ENCODE assay signal across 22 cellular contexts in the genomic region with DNA sequence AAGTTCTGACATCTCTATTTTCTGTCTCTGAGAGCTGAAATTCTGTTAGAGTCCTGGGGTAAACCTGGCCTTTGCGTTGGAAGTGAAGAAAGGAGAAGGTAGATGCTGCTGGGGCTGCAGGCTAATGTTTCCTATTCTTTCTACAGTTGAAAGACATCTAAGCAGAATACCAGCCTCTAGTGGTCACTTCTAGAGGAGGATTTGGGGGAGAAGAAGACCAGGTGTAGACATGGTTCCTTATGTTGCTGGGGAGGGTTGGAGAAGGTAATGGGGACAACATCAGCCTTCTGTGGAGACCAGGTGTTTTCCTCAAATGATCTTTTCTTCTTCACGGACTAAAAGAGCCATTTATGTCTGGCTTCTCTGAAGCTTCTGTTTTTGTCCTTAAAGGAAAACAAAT.
DNase-seq lines count a peak whose midpoint lies in the region; ATAC-seq and TF ChIP-seq lines count a peak whose summit lies in the region.
"Had no signal": no experiment of that assay in that cellular context is flagged by ENCODE, and none has a peak within 500 bp of the region (broad histone marks: within the 10 kb centered on the region; RNA-seq: fewer than 3 reads in every experiment).

No MANE protein-coding gene starts in this region.

- peak; percentile 46 for ATAC-seq in Right ventricle myocardium inferior
- no peak for ATAC-seq in left cardiac atrium
- no peak for ATAC-seq in GM21367 (IDR thresholded peaks at IDR 0.05; ENCODE audit: unreplicated experiment)
- ATAC-seq: activated CD8-positive, alpha-beta memory T cell treated with anti-CD3 and anti-CD28 coated beads, Interleukin-2, amount 10 ng/mL, durations not matched to agents 7 days and 5 days; esophagus mucosa; heart right ventricle; K562 had no signal

- peaks cover 0 to 6% (median 0%) of the 10 kb centered on the region in 5 experiments for H3K9me3 Mint-ChIP-seq in brain
- H3K9me3 Mint-ChIP-seq in activated T-cell treated with anti-CD3 and anti-CD28 coated beads, Interleukin-2, amount 50 U/mL, for 24 hours, result no peaks in the 10 kb centered on the region
- H3K9me3 Mint-ChIP-seq: activated naive CD8-positive, alpha-beta T cell treated with anti-CD3 and anti-CD28 coated beads, Interleukin-2, amount 10 ng/mL, durations not matched to agents 7 days and 5 days had no signal

- DNase-seq in Right ventricle myocardium inferior (ENCODE audit: missing footprints) (no peak), left cardiac atrium (no peak), NCI-H69 (lab: John Stamatoyannopoulos, UW) (peak; percentile 34), medulla oblongata (ENCODE audit: extremely low spot score) (no peak), erythroblast (lab: John Stamatoyannopoulos, UW) (no peak)
- DNase-seq in activated T-cell treated with anti-CD3 and anti-CD28 coated beads, Interleukin-2, amount 50 U/mL, for 24 hours, result no peak
- DNase-seq: activated CD4-positive, alpha-beta T cell treated with anti-CD3 and anti-CD28 coated beads, Interleukin-2, amount 50 U/mL, for 4 hours; activated CD8-positive, alpha-beta memory T cell treated with anti-CD3 and anti-CD28 coated beads, Interleukin-2, amount 10 ng/mL, durations not matched to agents 7 days and 5 days; activated gamma-delta T cell treated with Interleukin-2 at 50 U/mL for 16 hours; activated naive CD8-positive, alpha-beta T cell treated with anti-CD3 and anti-CD28 coated beads, Interleukin-2, amount 10 ng/mL, durations not matched to agents 7 days and 5 days; activated T-cell treated with anti-CD3 and anti-CD28 coated beads, Interleukin-2, amount 50 U/mL, for 48 hours; cortex of kidney; effector memory CD4-positive, alpha-beta T cell; GM23248; heart right ventricle; kidney; posterior cingulate gyrus; stimulated activated naive CD4-positive, alpha-beta T cell treated with Interleukin-2 at 50 U/mL for 16 hours had no signal

- intact Hi-C loops in Right ventricle myocardium inferior (cut with DNase I), result no loop called here
- intact Hi-C loops in left cardiac atrium (cut with DNase I), result no loop called here

- no peaks in the 10 kb centered on the region for H3K36me3 Mint-ChIP-seq in brain
- H3K36me3 Mint-ChIP-seq in activated T-cell treated with anti-CD3 and anti-CD28 coated beads, Interleukin-2, amount 50 U/mL, for 24 hours (ENCODE audit: low read depth), result no peaks in the 10 kb centered on the region
- H3K36me3 Mint-ChIP-seq: activated CD8-positive, alpha-beta memory T cell treated with anti-CD3 and anti-CD28 coated beads, Interleukin-2, amount 10 ng/mL, durations not matched to agents 7 days and 5 days; activated naive CD8-positive, alpha-beta T cell treated with anti-CD3 and anti-CD28 coated beads, Interleukin-2, amount 10 ng/mL, durations not matched to agents 7 days and 5 days had no signal

- TF ChIP-seq CTCF in brain (conservative IDR thresholded peaks at IDR 0.05), result no peak

- peaks cover 38% of the 10 kb centered on the region for H3K4me1 Mint-ChIP-seq in brain
- no peaks in the 10 kb centered on the region for H3K4me1 Mint-ChIP-seq in activated T-cell treated with anti-CD3 and anti-CD28 coated beads, Interleukin-2, amount 50 U/mL, for 24 hours (ENCODE audit: low read depth)
- H3K4me1 Mint-ChIP-seq: activated CD8-positive, alpha-beta memory T cell treated with anti-CD3 and anti-CD28 coated beads, Interleukin-2, amount 10 ng/mL, durations not matched to agents 7 days and 5 days; activated naive CD8-positive, alpha-beta T cell treated with anti-CD3 and anti-CD28 coated beads, Interleukin-2, amount 10 ng/mL, durations not matched to agents 7 days and 5 days had no signal

- peaks cover 55% of the 10 kb centered on the region for H3K27me3 Mint-ChIP-seq in brain
- no peaks in the 10 kb centered on the region for H3K27me3 Mint-ChIP-seq in activated T-cell treated with anti-CD3 and anti-CD28 coated beads, Interleukin-2, amount 50 U/mL, for 24 hours
- H3K27me3 Mint-ChIP-seq: activated CD8-positive, alpha-beta memory T cell treated with anti-CD3 and anti-CD28 coated beads, Interleukin-2, amount 10 ng/mL, durations not matched to agents 7 days and 5 days; activated naive CD8-positive, alpha-beta T cell treated with anti-CD3 and anti-CD28 coated beads, Interleukin-2, amount 10 ng/mL, durations not matched to agents 7 days and 5 days had no signal

- TF ChIP-seq POLR2A in erythroblast (IDR thresholded peaks at IDR 0.05; ENCODE audit: low read length), result no peak

- peak overlapping the region in 1 of 5 experiments; percentile 4 for H3K4me3 Mint-ChIP-seq in brain
- H3K4me3 Mint-ChIP-seq in activated T-cell treated with anti-CD3 and anti-CD28 coated beads, Interleukin-2, amount 50 U/mL, for 24 hours, result no peak overlapping the region
- H3K4me3 Mint-ChIP-seq: activated CD8-positive, alpha-beta memory T cell treated with anti-CD3 and anti-CD28 coated beads, Interleukin-2, amount 10 ng/mL, durations not matched to agents 7 days and 5 days; activated naive CD8-positive, alpha-beta T cell treated with anti-CD3 and anti-CD28 coated beads, Interleukin-2, amount 10 ng/mL, durations not matched to agents 7 days and 5 days had no signal

- H3K27ac Mint-ChIP-seq in brain, result peak overlapping the region in 4 of 5 experiments; percentile 44 to 91 (median 71)
- H3K27ac Mint-ChIP-seq in activated T-cell treated with anti-CD3 and anti-CD28 coated beads, Interleukin-2, amount 50 U/mL, for 24 hours, result no peak overlapping the region
- H3K27ac Mint-ChIP-seq: activated CD8-positive, alpha-beta memory T cell treated with anti-CD3 and anti-CD28 coated beads, Interleukin-2, amount 10 ng/mL, durations not matched to agents 7 days and 5 days; activated naive CD8-positive, alpha-beta T cell treated with anti-CD3 and anti-CD28 coated beads, Interleukin-2, amount 10 ng/mL, durations not matched to agents 7 days and 5 days had no signal
